In the genomic region with DNA sequence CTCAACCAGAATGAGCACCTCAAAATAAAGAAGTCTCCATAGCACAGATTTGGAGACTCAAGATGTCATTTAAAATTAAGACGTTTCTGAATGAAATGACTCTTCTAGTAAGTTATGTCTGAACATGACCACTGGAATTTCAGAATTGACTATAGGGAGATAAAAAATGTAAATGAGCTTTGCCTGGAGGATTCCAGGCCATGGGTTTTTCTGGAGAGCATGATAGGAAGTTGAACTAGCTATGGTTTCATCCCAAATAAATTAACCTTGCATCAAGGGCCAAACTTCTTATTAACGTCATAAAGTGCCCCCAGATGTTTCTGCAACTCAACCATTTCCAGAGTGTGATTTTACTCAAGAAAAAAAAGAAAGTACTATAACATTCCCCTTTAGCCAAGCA, we compare ENCODE assay signal across 18 cellular contexts.
DNase-seq lines count a peak whose midpoint lies in the region; ATAC-seq and TF ChIP-seq lines count a peak whose summit lies in the region.
"Had no signal": no experiment of that assay in that cellular context is flagged by ENCODE, and none has a peak within 500 bp of the region (broad histone marks: within the 10 kb centered on the region; RNA-seq: fewer than 3 reads in every experiment).

No MANE protein-coding gene starts in this region.

- H2BK20ac ChIP-seq in IMR-90 (ENCODE audit: low read depth, low read length): no peak overlapping the region

- no peaks in the 10 kb centered on the region for H3K9me3 ChIP-seq in IMR-90 (ENCODE audit: control insufficient read depth, insufficient read depth, low read length)
- H3K9me3 ChIP-seq: BLaER1 treated with 17β-estradiol and CSF1 and Interleukin-3, amounts not matched to agents 10 nM and 100 nM had no signal

- no peak overlapping the region for H3K14ac ChIP-seq in IMR-90 (replicated peaks; ENCODE audit: low read depth, low read length)

- no peaks in the 10 kb centered on the region for H3K36me3 ChIP-seq in IMR-90 (ENCODE audit: control insufficient read depth, insufficient read depth, low read length)
- no peaks in the 10 kb centered on the region for H3K36me3 ChIP-seq in brain microvascular endothelial cell (replicated peaks)
- H3K36me3 ChIP-seq: BLaER1 treated with 17β-estradiol and CSF1 and Interleukin-3, amounts not matched to agents 10 nM and 100 nM had no signal

- POLR2A ChIA-PET in IMR-90 (lab: Charles Lee; ENCODE audit: unreplicated experiment): interaction anchor here (0.6 kb wide), 1 partner anchor 140 kb away, joined by 5 read pairs; no protein-coding TSS in a partner anchor

- no peak overlapping the region for H3K9ac ChIP-seq in IMR-90 (ENCODE audit: low read depth, low read length)
- H3K9ac ChIP-seq: BLaER1 treated with 17β-estradiol and CSF1 and Interleukin-3, amounts not matched to agents 10 nM and 100 nM had no signal

- H3K23ac ChIP-seq in IMR-90 (ENCODE audit: low read depth, low read length): no peak overlapping the region

- H2BK120ac ChIP-seq in IMR-90 (ENCODE audit: low read depth, low read length): no peak overlapping the region

- BruUV-seq in IMR-90 (replicated peaks; lab: Mats Ljungman, UMichigan): no TSS peak

- no peak for TF ChIP-seq CTCF in AG10803 (conservative IDR thresholded peaks at IDR 0.05; ENCODE audit: low read length)
- TF ChIP-seq CTCF in IMR-90 (conservative IDR thresholded peaks at IDR 0.05; ENCODE audit: low read depth, low read length): no peak
- no peak for TF ChIP-seq CTCF in brain microvascular endothelial cell (IDR thresholded peaks at IDR 0.05; ENCODE audit: low read depth, low read length, missing control alignments)
- no peak for TF ChIP-seq CTCF in fibroblast of villous mesenchyme (IDR thresholded peaks at IDR 0.05; ENCODE audit: insufficient read depth, low read depth, low read length)

- no peak overlapping the region for H2BK15ac ChIP-seq in IMR-90 (ENCODE audit: low read depth, low read length)

- no CpG with 5 or more reads among the region's 2 CpGs for WGBS in IMR-90 (ENCODE audit: extremely low coverage in 2 of 2, insufficient read length in 1 of 2), 2 experiments

- DNase-seq in AG10803 (ENCODE audit: low read depth) (peak; percentile 57), IMR-90 (peak; percentile 54), brain microvascular endothelial cell (peak; percentile 45), fibroblast of villous mesenchyme (ENCODE audit: low read depth) (peak; percentile 36), SKM-1 (lab: John Stamatoyannopoulos, UW; ENCODE audit: unreplicated experiment) (no peak), foreskin melanocyte (no peak), cerebellum (ENCODE audit: low spot score) (no peak), hippocampal formation (lab: John Stamatoyannopoulos, UW) (no peak)
- DNase-seq: 8988T; CD8-positive, alpha-beta memory T cell; DMS79; GF-D8; H9; NCI-H187 treated with DMSO at 0.1 percent for 48 hours; NCI-H446 treated with DMSO at 0.1 percent for 48 hours had no signal

- no peak overlapping the region for H2AFZ ChIP-seq in IMR-90 (replicated peaks; ENCODE audit: low read length, poor library complexity)

- dilution Hi-C loops in IMR-90 (cut with HindIII; ENCODE audit: low sequenced_read_pairs, unreplicated experiment): no loop called here

- no peak overlapping the region for H3K4me3 ChIP-seq in AG10803 (ENCODE audit: low read length)
- H3K4me3 ChIP-seq in IMR-90 (ENCODE audit: insufficient read depth, low read depth, low read length): no peak overlapping the region
- no peak overlapping the region for H3K4me3 ChIP-seq in brain microvascular endothelial cell (ENCODE audit: low read depth, low read length)
- no peak overlapping the region for H3K4me3 ChIP-seq in fibroblast of villous mesenchyme (ENCODE audit: low read depth, low read length)
- H3K4me3 ChIP-seq: BLaER1 treated with 17β-estradiol and CSF1 and Interleukin-3, amounts not matched to agents 10 nM and 100 nM had no signal

- H3K9me1 ChIP-seq in IMR-90 (ENCODE audit: insufficient read depth, low read length): peaks cover 3% of the 10 kb centered on the region; the same call in 1 of the 2 replicates

- no peak overlapping the region for H2AK5ac ChIP-seq in IMR-90 (ENCODE audit: low read depth, low read length)

- CTCF ChIA-PET in IMR-90 (lab: Yijun Ruan, JAX): no interaction called here

- no peak overlapping the region for H2BK5ac ChIP-seq in IMR-90 (ENCODE audit: low read depth, low read length, poor library complexity, severe bottlenecking)

- H3K27ac ChIP-seq in IMR-90 (ENCODE audit: insufficient read depth, low read length) (no peak overlapping the region), brain microvascular endothelial cell (no peak overlapping the region)
- H3K27ac ChIP-seq: BLaER1 treated with 17β-estradiol and CSF1 and Interleukin-3, amounts not matched to agents 10 nM and 100 nM; HL-60; RWPE1 had no signal

- H2AK9ac ChIP-seq in IMR-90 (replicated peaks; ENCODE audit: low read depth, low read length, poor library complexity): no peak overlapping the region

- ATAC-seq in IMR-90 (ENCODE audit: low read depth): peak; percentile 71

- H4K8ac ChIP-seq in IMR-90 (ENCODE audit: low read depth in 2 of 2, low read length in 2 of 2): no peak overlapping the region

- H3K27me3 ChIP-seq in IMR-90 (ENCODE audit: control insufficient read depth, insufficient read depth, low read length) (no peaks in the 10 kb centered on the region), brain microvascular endothelial cell (replicated peaks) (no peaks in the 10 kb centered on the region)
- H3K27me3 ChIP-seq: BLaER1 treated with 17β-estradiol and CSF1 and Interleukin-3, amounts not matched to agents 10 nM and 100 nM had no signal

- H3K18ac ChIP-seq in IMR-90 (ENCODE audit: low read depth, low read length): no peak overlapping the region

- H4K20me1 ChIP-seq in IMR-90 (ENCODE audit: insufficient read depth, low read length): no peaks in the 10 kb centered on the region
- H4K20me1 ChIP-seq: BLaER1 treated with 17β-estradiol and CSF1 and Interleukin-3, amounts not matched to agents 10 nM and 100 nM had no signal

- intact Hi-C loops in IMR-90 (cut with micrococcal nuclease): no loop called here

- no peak overlapping the region for H4K91ac ChIP-seq in IMR-90 (ENCODE audit: insufficient read depth, low read depth, low read length)

- no peaks in the 10 kb centered on the region for H3K79me1 ChIP-seq in IMR-90 (ENCODE audit: low read depth in 1 of 2, low read length in 2 of 2)

- TF ChIP-seq RAD21 in IMR-90 (IDR thresholded peaks at IDR 0.05; ENCODE audit: low read length): no peak

- no peak overlapping the region for H4K5ac ChIP-seq in IMR-90 (ENCODE audit: low read depth, low read length)

- no peak for TF ChIP-seq POLR2A in IMR-90 (IDR thresholded peaks at IDR 0.05; ENCODE audit: low read depth, low read length)

- in situ Hi-C loops in IMR-90 (cut with MboI; ENCODE audit: low sequenced_read_pairs) (no loop called here), brain microvascular endothelial cell (cut with HindIII; ENCODE audit: low pct_ligation_motif_present, low sequenced_read_pairs) (no loop called here)

- no peak overlapping the region for H3K4ac ChIP-seq in IMR-90 (ENCODE audit: low read depth, low read length)

- H3K4me2 ChIP-seq in IMR-90 (ENCODE audit: low read depth, low read length): no peak overlapping the region; the same call in 1 of the 2 replicates
- H3K4me2 ChIP-seq: BLaER1 treated with 17β-estradiol and CSF1 and Interleukin-3, amounts not matched to agents 10 nM and 100 nM had no signal

- no peaks in the 10 kb centered on the region; the same call in 1 of the 2 replicates for H3K4me1 ChIP-seq in IMR-90 (ENCODE audit: control insufficient read depth, insufficient read depth, low read length)
- H3K4me1 ChIP-seq: BLaER1 treated with 17β-estradiol and CSF1 and Interleukin-3, amounts not matched to agents 10 nM and 100 nM had no signal

- H3K56ac ChIP-seq in IMR-90 (ENCODE audit: extremely low read depth, insufficient read depth, low read length): no peak overlapping the region

TF ChIP-seq in IMR-90, 13 proteins besides CTCF, POLR2A, EP300 and RAD21:
- TF ChIP-seq, protein P1, sequence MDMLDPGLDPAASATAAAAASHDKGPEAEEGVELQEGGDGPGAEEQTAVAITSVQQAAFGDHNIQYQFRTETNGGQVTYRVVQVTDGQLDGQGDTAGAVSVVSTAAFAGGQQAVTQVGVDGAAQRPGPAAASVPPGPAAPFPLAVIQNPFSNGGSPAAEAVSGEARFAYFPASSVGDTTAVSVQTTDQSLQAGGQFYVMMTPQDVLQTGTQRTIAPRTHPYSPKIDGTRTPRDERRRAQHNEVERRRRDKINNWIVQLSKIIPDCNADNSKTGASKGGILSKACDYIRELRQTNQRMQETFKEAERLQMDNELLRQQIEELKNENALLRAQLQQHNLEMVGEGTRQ (IDR thresholded peaks at IDR 0.05; ENCODE audit: low read depth, low read length): no peak
- no peak for TF ChIP-seq MAFK (IDR thresholded peaks at IDR 0.05; ENCODE audit: low read depth, low read length)
- no peak for TF ChIP-seq BHLHE40 (IDR thresholded peaks at IDR 0.05; ENCODE audit: low read depth, low read length)
- TF ChIP-seq NFE2L2 (IDR thresholded peaks at IDR 0.05; ENCODE audit: low read depth, low read length): no peak
- no peak for TF ChIP-seq SMC3 (IDR thresholded peaks at IDR 0.05; ENCODE audit: low read depth, low read length)
- TF ChIP-seq CHD1 (IDR thresholded peaks at IDR 0.05; ENCODE audit: low read depth, low read length): no peak
- TF ChIP-seq CEBPB (IDR thresholded peaks at IDR 0.05; ENCODE audit: low read depth, low read length): no peak
- no peak for TF ChIP-seq MXI1 (IDR thresholded peaks at IDR 0.05; ENCODE audit: borderline replicate concordance, low read depth, low read length)
- TF ChIP-seq RFX5 (IDR thresholded peaks at IDR 0.05; ENCODE audit: low read depth, low read length): no peak
- no peak for TF ChIP-seq MAZ (IDR thresholded peaks at IDR 0.05; ENCODE audit: borderline replicate concordance, low read depth, low read length)
- TF ChIP-seq, protein P2, sequence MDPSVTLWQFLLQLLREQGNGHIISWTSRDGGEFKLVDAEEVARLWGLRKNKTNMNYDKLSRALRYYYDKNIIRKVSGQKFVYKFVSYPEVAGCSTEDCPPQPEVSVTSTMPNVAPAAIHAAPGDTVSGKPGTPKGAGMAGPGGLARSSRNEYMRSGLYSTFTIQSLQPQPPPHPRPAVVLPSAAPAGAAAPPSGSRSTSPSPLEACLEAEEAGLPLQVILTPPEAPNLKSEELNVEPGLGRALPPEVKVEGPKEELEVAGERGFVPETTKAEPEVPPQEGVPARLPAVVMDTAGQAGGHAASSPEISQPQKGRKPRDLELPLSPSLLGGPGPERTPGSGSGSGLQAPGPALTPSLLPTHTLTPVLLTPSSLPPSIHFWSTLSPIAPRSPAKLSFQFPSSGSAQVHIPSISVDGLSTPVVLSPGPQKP (IDR thresholded peaks at IDR 0.05; ENCODE audit: borderline replicate concordance, low read depth, low read length): no peak
- TF ChIP-seq FOS (IDR thresholded peaks at IDR 0.05; ENCODE audit: low read depth, low read length): no peak
- TF ChIP-seq RCOR1 (IDR thresholded peaks at IDR 0.05; ENCODE audit: insufficient replicate concordance, low read length): no peak

Comparison
In these comparisons a context has a peak if more than half of its experiments do, and no peak if none do; other contexts are left out.
1. DNase-seq: peak in AG10803 (single experiment), IMR-90 (single experiment), brain microvascular endothelial cell (single experiment) and fibroblast of villous mesenchyme (single experiment); none in SKM-1 (single experiment), foreskin melanocyte (single experiment), cerebellum (single experiment) and hippocampal formation (0 of 2).